In the genomic region with DNA sequence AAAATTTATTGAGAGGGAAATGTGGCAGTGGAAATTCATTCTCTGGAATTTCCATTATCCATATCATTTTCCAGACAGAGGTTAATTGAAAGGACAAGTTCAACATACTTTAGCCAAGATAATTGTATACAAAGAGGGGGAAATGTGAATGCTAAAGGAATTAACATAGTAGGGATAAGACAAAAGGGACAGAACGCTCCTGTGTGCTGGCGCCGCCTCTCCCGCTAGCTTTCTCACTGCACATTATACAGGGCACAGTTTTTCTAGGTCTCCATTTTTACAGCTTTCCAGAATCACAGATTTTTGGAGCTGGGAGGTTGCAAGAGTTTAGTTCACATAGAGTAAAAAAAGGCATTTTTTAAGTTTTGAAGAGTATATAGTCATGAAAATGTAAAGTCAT, we compare ENCODE assay signal across 1 cellular context.
TF ChIP-seq lines count a peak whose summit lies in the region.

No MANE protein-coding gene starts in this region.

TF ChIP-seq in GM23338, 12 proteins besides CTCF, POLR2A, EP300 and RAD21 (continued from another document):
- TF ChIP-seq ZNF462 (CRISPR knock-in tag; IDR thresholded peaks at IDR 0.05) (no peak), ZNF114 (CRISPR knock-in tag; IDR thresholded peaks at IDR 0.05) (no peak)
TF ChIP-seq in GM23338: peak in this region for 0.
